Comparison of ENCODE assay signal across 1 cellular context in genomic region chr6:3410385-3411360, GRCh38.
A peak's percentile ranks its signal among the peaks of the same experiment; 100 is the strongest.
TF ChIP-seq lines count a peak whose summit lies in the region.

No MANE protein-coding gene starts in this region.

TF ChIP-seq in K562, 482 proteins besides CTCF, POLR2A, EP300 and RAD21 (continued from another document and continues in another):
- TF ChIP-seq, protein P1, sequence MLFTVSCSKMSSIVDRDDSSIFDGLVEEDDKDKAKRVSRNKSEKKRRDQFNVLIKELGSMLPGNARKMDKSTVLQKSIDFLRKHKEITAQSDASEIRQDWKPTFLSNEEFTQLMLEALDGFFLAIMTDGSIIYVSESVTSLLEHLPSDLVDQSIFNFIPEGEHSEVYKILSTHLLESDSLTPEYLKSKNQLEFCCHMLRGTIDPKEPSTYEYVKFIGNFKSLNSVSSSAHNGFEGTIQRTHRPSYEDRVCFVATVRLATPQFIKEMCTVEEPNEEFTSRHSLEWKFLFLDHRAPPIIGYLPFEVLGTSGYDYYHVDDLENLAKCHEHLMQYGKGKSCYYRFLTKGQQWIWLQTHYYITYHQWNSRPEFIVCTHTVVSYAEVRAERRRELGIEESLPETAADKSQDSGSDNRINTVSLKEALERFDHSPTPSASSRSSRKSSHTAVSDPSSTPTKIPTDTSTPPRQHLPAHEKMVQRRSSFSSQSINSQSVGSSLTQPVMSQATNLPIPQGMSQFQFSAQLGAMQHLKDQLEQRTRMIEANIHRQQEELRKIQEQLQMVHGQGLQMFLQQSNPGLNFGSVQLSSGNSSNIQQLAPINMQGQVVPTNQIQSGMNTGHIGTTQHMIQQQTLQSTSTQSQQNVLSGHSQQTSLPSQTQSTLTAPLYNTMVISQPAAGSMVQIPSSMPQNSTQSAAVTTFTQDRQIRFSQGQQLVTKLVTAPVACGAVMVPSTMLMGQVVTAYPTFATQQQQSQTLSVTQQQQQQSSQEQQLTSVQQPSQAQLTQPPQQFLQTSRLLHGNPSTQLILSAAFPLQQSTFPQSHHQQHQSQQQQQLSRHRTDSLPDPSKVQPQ (CRISPR knock-in tag; IDR thresholded peaks at IDR 0.05; ENCODE audit: borderline replicate concordance) = no peak
- peak; percentile 72 for TF ChIP-seq ZNF263 (CRISPR knock-in tag; IDR thresholded peaks at IDR 0.05; ENCODE audit: borderline replicate concordance)
- TF ChIP-seq ESRRA (IDR thresholded peaks at IDR 0.05; ENCODE audit: borderline replicate concordance, low read depth) = peak; percentile 26; the same call in 1 of the 2 replicates
- TF ChIP-seq, protein P2, sequence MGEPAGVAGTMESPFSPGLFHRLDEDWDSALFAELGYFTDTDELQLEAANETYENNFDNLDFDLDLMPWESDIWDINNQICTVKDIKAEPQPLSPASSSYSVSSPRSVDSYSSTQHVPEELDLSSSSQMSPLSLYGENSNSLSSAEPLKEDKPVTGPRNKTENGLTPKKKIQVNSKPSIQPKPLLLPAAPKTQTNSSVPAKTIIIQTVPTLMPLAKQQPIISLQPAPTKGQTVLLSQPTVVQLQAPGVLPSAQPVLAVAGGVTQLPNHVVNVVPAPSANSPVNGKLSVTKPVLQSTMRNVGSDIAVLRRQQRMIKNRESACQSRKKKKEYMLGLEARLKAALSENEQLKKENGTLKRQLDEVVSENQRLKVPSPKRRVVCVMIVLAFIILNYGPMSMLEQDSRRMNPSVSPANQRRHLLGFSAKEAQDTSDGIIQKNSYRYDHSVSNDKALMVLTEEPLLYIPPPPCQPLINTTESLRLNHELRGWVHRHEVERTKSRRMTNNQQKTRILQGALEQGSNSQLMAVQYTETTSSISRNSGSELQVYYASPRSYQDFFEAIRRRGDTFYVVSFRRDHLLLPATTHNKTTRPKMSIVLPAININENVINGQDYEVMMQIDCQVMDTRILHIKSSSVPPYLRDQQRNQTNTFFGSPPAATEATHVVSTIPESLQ (CRISPR knock-in tag; IDR thresholded peaks at IDR 0.05) = no peak
- TF ChIP-seq FOS (IDR thresholded peaks at IDR 0.05; ENCODE audit: extremely low read depth, insufficient read length) = no peak
- no peak for TF ChIP-seq SAFB2 (IDR thresholded peaks at IDR 0.05; ENCODE audit: borderline replicate concordance, low read depth, low read length, severe bottlenecking)
- TF ChIP-seq KHSRP (IDR thresholded peaks at IDR 0.05) = no peak
- peak; percentile 43; the same call in 1 of the 2 replicates for TF ChIP-seq ZKSCAN1 (IDR thresholded peaks at IDR 0.05; ENCODE audit: low read depth, low read length)
- no peak for TF ChIP-seq TAF1 (IDR thresholded peaks at IDR 0.05; ENCODE audit: control insufficient read depth, extremely low read depth, insufficient read depth, low read length, severe bottlenecking)
- TF ChIP-seq ELF1 (tag; IDR thresholded peaks at IDR 0.05) = no peak
- TF ChIP-seq BRF1 (IDR thresholded peaks at IDR 0.05; ENCODE audit: borderline replicate concordance, extremely low read depth, insufficient read length) = no peak
- TF ChIP-seq MEF2D (tag; conservative IDR thresholded peaks at IDR 0.05; ENCODE audit: low read depth) = no peak
- no peak for TF ChIP-seq CAMTA2 (CRISPR knock-in tag; conservative IDR thresholded peaks at IDR 0.05)
- TF ChIP-seq BRD4 (IDR thresholded peaks at IDR 0.05) = no peak
- no peak; the same call in 1 of the 2 replicates for TF ChIP-seq TCF3 (CRISPR knock-in tag; IDR thresholded peaks at IDR 0.05)
- TF ChIP-seq ZNF174 (CRISPR knock-in tag; IDR thresholded peaks at IDR 0.05) = no peak
- TF ChIP-seq ZNF316 (IDR thresholded peaks at IDR 0.05) = no peak
- TF ChIP-seq OTX1 (CRISPR knock-in tag; IDR thresholded peaks at IDR 0.05) = no peak
- TF ChIP-seq ZNF274 (IDR thresholded peaks at IDR 0.05; ENCODE audit: borderline replicate concordance, low read depth, low read length) = no peak
- no peak for TF ChIP-seq ATF3 (IDR thresholded peaks at IDR 0.05)
- no peak for TF ChIP-seq ATF3 (CRISPR knock-in tag; conservative IDR thresholded peaks at IDR 0.05)
- TF ChIP-seq, protein P3, sequence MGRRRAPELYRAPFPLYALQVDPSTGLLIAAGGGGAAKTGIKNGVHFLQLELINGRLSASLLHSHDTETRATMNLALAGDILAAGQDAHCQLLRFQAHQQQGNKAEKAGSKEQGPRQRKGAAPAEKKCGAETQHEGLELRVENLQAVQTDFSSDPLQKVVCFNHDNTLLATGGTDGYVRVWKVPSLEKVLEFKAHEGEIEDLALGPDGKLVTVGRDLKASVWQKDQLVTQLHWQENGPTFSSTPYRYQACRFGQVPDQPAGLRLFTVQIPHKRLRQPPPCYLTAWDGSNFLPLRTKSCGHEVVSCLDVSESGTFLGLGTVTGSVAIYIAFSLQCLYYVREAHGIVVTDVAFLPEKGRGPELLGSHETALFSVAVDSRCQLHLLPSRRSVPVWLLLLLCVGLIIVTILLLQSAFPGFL (CRISPR knock-in tag; IDR thresholded peaks at IDR 0.05) = no peak
- TF ChIP-seq JUNB (CRISPR knock-in tag; conservative IDR thresholded peaks at IDR 0.05) = no peak
- no peak for TF ChIP-seq FOXM1 (IDR thresholded peaks at IDR 0.05; ENCODE audit: low read depth)
- no peak for TF ChIP-seq FOXM1 (CRISPR knock-in tag; IDR thresholded peaks at IDR 0.05; ENCODE audit: low read depth)
- TF ChIP-seq NEUROD1 (IDR thresholded peaks at IDR 0.05; ENCODE audit: borderline replicate concordance, low read depth, low read length, partially characterized antibody) = no peak
- no peak for TF ChIP-seq TGIF2 (CRISPR knock-in tag; IDR thresholded peaks at IDR 0.05)
- no peak for TF ChIP-seq IRF1 (CRISPR knock-in tag; IDR thresholded peaks at IDR 0.05; ENCODE audit: borderline replicate concordance)
- TF ChIP-seq MYNN (IDR thresholded peaks at IDR 0.05) = peak; percentile 69; the same call in 1 of the 2 replicates
- no peak for TF ChIP-seq MYNN (CRISPR knock-in tag; IDR thresholded peaks at IDR 0.05)
- TF ChIP-seq ZNF766 (CRISPR knock-in tag; conservative IDR thresholded peaks at IDR 0.05) = peak; percentile 19; the same call in 1 of the 2 replicates
- no peak for TF ChIP-seq ILF3 (IDR thresholded peaks at IDR 0.05; ENCODE audit: borderline replicate concordance)
- TF ChIP-seq TSC22D4 (tag; IDR thresholded peaks at IDR 0.05) = 0 out of 2 replicates have a peak, but pooled peaks have one; percentile 56
- no peak for TF ChIP-seq CSDE1 (IDR thresholded peaks at IDR 0.05)
- TF ChIP-seq HMGN3 (IDR thresholded peaks at IDR 0.05; ENCODE audit: borderline replicate concordance, extremely low read depth, insufficient read length, low read depth, low read length) = no peak
- no peak for TF ChIP-seq ZNF699 (CRISPR knock-in tag; IDR thresholded peaks at IDR 0.05; ENCODE audit: insufficient replicate concordance)
- TF ChIP-seq TEAD4 (IDR thresholded peaks at IDR 0.05; ENCODE audit: low read length) = peak; percentile 53; the same call in 1 of the 2 replicates
- no peak for TF ChIP-seq TEAD4 (CRISPR knock-in tag; IDR thresholded peaks at IDR 0.05; ENCODE audit: borderline replicate concordance)
- TF ChIP-seq SMARCA5 (IDR thresholded peaks at IDR 0.05) = no peak
- TF ChIP-seq ZNF41 (CRISPR knock-in tag; conservative IDR thresholded peaks at IDR 0.05) = no peak
- TF ChIP-seq RBBP5 (IDR thresholded peaks at IDR 0.05; ENCODE audit: borderline replicate concordance, insufficient read depth, low read length, poor library complexity, severe bottlenecking) = peak; percentile 6
- TF ChIP-seq NR1H2 (CRISPR knock-in tag; IDR thresholded peaks at IDR 0.05) = no peak
- TF ChIP-seq CBFA2T3 (IDR thresholded peaks at IDR 0.05) = no peak
- TF ChIP-seq, protein P4, sequence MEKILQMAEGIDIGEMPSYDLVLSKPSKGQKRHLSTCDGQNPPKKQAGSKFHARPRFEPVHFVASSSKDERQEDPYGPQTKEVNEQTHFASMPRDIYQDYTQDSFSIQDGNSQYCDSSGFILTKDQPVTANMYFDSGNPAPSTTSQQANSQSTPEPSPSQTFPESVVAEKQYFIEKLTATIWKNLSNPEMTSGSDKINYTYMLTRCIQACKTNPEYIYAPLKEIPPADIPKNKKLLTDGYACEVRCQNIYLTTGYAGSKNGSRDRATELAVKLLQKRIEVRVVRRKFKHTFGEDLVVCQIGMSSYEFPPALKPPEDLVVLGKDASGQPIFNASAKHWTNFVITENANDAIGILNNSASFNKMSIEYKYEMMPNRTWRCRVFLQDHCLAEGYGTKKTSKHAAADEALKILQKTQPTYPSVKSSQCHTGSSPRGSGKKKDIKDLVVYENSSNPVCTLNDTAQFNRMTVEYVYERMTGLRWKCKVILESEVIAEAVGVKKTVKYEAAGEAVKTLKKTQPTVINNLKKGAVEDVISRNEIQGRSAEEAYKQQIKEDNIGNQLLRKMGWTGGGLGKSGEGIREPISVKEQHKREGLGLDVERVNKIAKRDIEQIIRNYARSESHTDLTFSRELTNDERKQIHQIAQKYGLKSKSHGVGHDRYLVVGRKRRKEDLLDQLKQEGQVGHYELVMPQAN (IDR thresholded peaks at IDR 0.05; ENCODE audit: borderline replicate concordance) = no peak
- 0 out of 2 replicates have a peak, but pooled peaks have one; percentile 46 for TF ChIP-seq RUNX1 (IDR thresholded peaks at IDR 0.05; ENCODE audit: low read depth)
- TF ChIP-seq NBN (IDR thresholded peaks at IDR 0.05; ENCODE audit: low read depth) = no peak
- TF ChIP-seq PCBP1 (IDR thresholded peaks at IDR 0.05; ENCODE audit: low read depth, low read length, poor library complexity, severe bottlenecking) = no peak
- TF ChIP-seq ZBTB26 (CRISPR knock-in tag; IDR thresholded peaks at IDR 0.05) = no peak
- no peak for TF ChIP-seq ETS2 (tag; IDR thresholded peaks at IDR 0.05; ENCODE audit: borderline replicate concordance, poor library complexity, severe bottlenecking)
- no peak for TF ChIP-seq ZNF311 (CRISPR knock-in tag; IDR thresholded peaks at IDR 0.05)
- TF ChIP-seq ARID1B (IDR thresholded peaks at IDR 0.05) = peak; percentile 13; the same call in 1 of the 2 replicates
- no peak for TF ChIP-seq POLR2H (tag; IDR thresholded peaks at IDR 0.05; ENCODE audit: low read depth)
